In genomic region chr6:26202811-26203583, GRCh38 we compare ENCODE assay signal across 3 cellular contexts.
TF ChIP-seq lines count a peak whose summit lies in the region.

No MANE protein-coding gene starts in this region.

TF ChIP-seq in SK-N-SH, 30 proteins besides CTCF, POLR2A, EP300 and RAD21 (continued from another document):
- TF ChIP-seq, protein P1, sequence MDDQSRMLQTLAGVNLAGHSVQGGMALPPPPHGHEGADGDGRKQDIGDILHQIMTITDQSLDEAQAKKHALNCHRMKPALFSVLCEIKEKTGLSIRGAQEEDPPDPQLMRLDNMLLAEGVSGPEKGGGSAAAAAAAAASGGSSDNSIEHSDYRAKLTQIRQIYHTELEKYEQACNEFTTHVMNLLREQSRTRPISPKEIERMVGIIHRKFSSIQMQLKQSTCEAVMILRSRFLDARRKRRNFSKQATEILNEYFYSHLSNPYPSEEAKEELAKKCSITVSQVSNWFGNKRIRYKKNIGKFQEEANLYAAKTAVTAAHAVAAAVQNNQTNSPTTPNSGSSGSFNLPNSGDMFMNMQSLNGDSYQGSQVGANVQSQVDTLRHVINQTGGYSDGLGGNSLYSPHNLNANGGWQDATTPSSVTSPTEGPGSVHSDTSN (IDR thresholded peaks at IDR 0.05), result no peak
- TF ChIP-seq FOXM1 (IDR thresholded peaks at IDR 0.05; ENCODE audit: low read depth) (no peak), MAX (IDR thresholded peaks at IDR 0.05; ENCODE audit: low read depth) (no peak)
- TF ChIP-seq, protein P2, sequence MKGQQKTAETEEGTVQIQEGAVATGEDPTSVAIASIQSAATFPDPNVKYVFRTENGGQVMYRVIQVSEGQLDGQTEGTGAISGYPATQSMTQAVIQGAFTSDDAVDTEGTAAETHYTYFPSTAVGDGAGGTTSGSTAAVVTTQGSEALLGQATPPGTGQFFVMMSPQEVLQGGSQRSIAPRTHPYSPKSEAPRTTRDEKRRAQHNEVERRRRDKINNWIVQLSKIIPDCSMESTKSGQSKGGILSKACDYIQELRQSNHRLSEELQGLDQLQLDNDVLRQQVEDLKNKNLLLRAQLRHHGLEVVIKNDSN (IDR thresholded peaks at IDR 0.05; ENCODE audit: borderline replicate concordance, low read depth), result no peak

TF ChIP-seq in SK-N-SH treated with all-trans-retinoic acid at 6 μM for 48 hours, 23 proteins besides CTCF, POLR2A, EP300 and RAD21 (continued from another document):
- TF ChIP-seq TSHZ2 (CRISPR knock-in tag; IDR thresholded peaks at IDR 0.05) (no peak), BACH2 (CRISPR knock-in tag; IDR thresholded peaks at IDR 0.05; ENCODE audit: borderline replicate concordance) (no peak), POU6F1 (CRISPR knock-in tag; IDR thresholded peaks at IDR 0.05; ENCODE audit: borderline replicate concordance, low read depth) (no peak), OSR1 (CRISPR knock-in tag; IDR thresholded peaks at IDR 0.05) (no peak), SNAI2 (CRISPR knock-in tag; IDR thresholded peaks at IDR 0.05) (no peak), ZFP30 (CRISPR knock-in tag; IDR thresholded peaks at IDR 0.05) (no peak), TOX (CRISPR knock-in tag; IDR thresholded peaks at IDR 0.05; ENCODE audit: borderline replicate concordance) (no peak), TCF4 (CRISPR knock-in tag; IDR thresholded peaks at IDR 0.05; ENCODE audit: borderline replicate concordance) (no peak), CSRNP3 (CRISPR knock-in tag; IDR thresholded peaks at IDR 0.05) (no peak), PPARA (CRISPR knock-in tag; IDR thresholded peaks at IDR 0.05; ENCODE audit: borderline replicate concordance) (no peak), CREB5 (CRISPR knock-in tag; IDR thresholded peaks at IDR 0.05; ENCODE audit: low read depth) (no peak)
- TF ChIP-seq, protein P3, sequence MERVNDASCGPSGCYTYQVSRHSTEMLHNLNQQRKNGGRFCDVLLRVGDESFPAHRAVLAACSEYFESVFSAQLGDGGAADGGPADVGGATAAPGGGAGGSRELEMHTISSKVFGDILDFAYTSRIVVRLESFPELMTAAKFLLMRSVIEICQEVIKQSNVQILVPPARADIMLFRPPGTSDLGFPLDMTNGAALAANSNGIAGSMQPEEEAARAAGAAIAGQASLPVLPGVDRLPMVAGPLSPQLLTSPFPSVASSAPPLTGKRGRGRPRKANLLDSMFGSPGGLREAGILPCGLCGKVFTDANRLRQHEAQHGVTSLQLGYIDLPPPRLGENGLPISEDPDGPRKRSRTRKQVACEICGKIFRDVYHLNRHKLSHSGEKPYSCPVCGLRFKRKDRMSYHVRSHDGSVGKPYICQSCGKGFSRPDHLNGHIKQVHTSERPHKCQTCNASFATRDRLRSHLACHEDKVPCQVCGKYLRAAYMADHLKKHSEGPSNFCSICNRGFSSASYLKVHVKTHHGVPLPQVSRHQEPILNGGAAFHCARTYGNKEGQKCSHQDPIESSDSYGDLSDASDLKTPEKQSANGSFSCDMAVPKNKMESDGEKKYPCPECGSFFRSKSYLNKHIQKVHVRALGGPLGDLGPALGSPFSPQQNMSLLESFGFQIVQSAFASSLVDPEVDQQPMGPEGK (CRISPR knock-in tag; IDR thresholded peaks at IDR 0.05; ENCODE audit: borderline replicate concordance), result no peak

TF ChIP-seq in GM12878, 131 proteins besides CTCF, POLR2A, EP300 and RAD21 (continued from another document):
- TF ChIP-seq RAD51 (IDR thresholded peaks at IDR 0.05) (no peak), SRF (IDR thresholded peaks at IDR 0.05; ENCODE audit: low read depth in 2 of 2, low read length in 2 of 2) (no peak)
